Comparison of ENCODE assay signal across 8 cellular contexts in the genomic region with DNA sequence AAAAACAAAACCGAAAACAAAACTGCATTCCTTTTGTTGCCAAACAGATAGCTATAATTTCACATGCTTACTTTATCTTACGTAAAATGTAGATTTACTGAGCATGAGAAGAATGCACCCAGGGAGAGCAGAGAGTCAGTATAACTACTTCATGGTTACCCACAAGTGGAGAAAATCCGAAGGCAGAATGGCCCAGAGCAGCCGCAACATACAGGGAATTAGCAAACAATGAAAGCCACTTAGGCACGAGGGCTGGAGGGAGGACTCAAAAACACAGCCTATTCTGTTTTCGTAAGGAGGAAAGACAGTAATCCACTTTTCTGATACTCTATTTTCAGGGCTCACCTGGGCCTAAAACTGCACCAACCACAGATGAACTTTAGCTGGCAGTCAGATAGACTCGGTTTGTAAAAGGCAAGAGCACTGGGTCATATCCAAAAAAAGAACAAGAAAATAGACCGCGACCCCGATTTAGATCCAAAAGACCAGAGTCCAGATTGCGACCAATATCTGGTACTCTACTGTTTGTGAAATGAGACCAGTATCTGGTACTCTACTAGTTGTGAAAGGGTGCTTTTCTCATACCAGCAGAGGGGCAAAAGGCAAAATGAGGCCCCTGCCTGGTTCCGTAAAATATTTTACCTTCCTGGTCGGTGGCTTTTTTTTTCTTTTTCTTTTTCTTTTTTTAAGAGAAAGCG. TPM values are rescaled to one million over a fixed set of nuclear protein-coding genes. Genes with fewer than 3 reads are reported as not detected.
A peak's percentile ranks its signal among the peaks of the same experiment; 100 is the strongest.
DNase-seq lines count a peak whose midpoint lies in the region; ATAC-seq and TF ChIP-seq lines count a peak whose summit lies in the region.

No MANE protein-coding gene starts in this region.

- H3K4me1 ChIP-seq in heart right ventricle (peaks cover 13 to 77% (median 62%) of the 10 kb centered on the region in 9 donors), right lobe of liver (peaks cover 0 to 23% (median 3%) of the 10 kb centered on the region in 4 donors)

- H3K4me3 Mint-ChIP-seq in type B pancreatic cell: peak overlapping the region; percentile 99

- H3K9me3 ChIP-seq in heart right ventricle (no peaks in the 10 kb centered on the region), right lobe of liver (no peaks in the 10 kb centered on the region)

- peaks cover 35% of the 10 kb centered on the region for H3K4me1 Mint-ChIP-seq in type B pancreatic cell (ENCODE audit: unreplicated experiment)

- intact Hi-C loops in heart right ventricle (cut with DNase I): loop anchor here in 2 of 10 donors (5.0 to 10.0 kb wide), 2 partner anchors 35 to 422 kb away; partner anchors contain the start of gene STN1 (in 1 of the 2)
- intact Hi-C loops in left cardiac atrium (cut with DNase I): loop anchor here in 1 of 2 donors (5.0 kb wide), 1 partner anchor 40 kb away; no protein-coding TSS in a partner anchor
- intact Hi-C loops in right lobe of liver (cut with DNase I): no loop called here

- H3K36me3 ChIP-seq in heart right ventricle: peaks cover 0 to 17% (median 0%) of the 10 kb centered on the region in 9 donors
- no peaks in the 10 kb centered on the region for H3K36me3 ChIP-seq in right lobe of liver

- H3K27me3 Mint-ChIP-seq in type B pancreatic cell: peaks cover 3% of the 10 kb centered on the region

- DNase-seq in heart right ventricle (no peak), left cardiac atrium (no peak), HL-60 (ENCODE audit: low read depth in 1 of 2, low spot score in 1 of 2) (no peak), astrocyte of the hippocampus (ENCODE audit: low read depth, low spot score) (peak; percentile 90), right lobe of liver (peak in 1 of 3 donors; percentile 74), type B pancreatic cell (ENCODE audit: extremely low spot score, unreplicated experiment) (no peak), NCI-H1436 (lab: John Stamatoyannopoulos, UW) (no peak)

- ATAC-seq in heart right ventricle (no peak), left cardiac atrium (no peak), right lobe of liver (peak; percentile 34 to 80 (median 60)), HG02973 (IDR thresholded peaks at IDR 0.05; ENCODE audit: unreplicated experiment) (no peak)

- H3K27me3 ChIP-seq in heart right ventricle (no peaks in the 10 kb centered on the region), HL-60 (ENCODE audit: insufficient read depth, poor library complexity, severe bottlenecking) (no peaks in the 10 kb centered on the region), right lobe of liver (no peaks in the 10 kb centered on the region)

- H3K9me3 Mint-ChIP-seq in type B pancreatic cell: no peaks in the 10 kb centered on the region

- H3K36me3 Mint-ChIP-seq in type B pancreatic cell: no peaks in the 10 kb centered on the region

- H3K27ac Mint-ChIP-seq in type B pancreatic cell: peak overlapping the region; percentile 98

- H3K4me3 ChIP-seq in heart right ventricle (peak overlapping the region; percentile 86 to 98 (median 92)), HL-60 (replicated peaks; ENCODE audit: insufficient read depth, low read length) (peak overlapping the region; percentile 84), right lobe of liver (peak overlapping the region; percentile 72 to 91 (median 87))

- WGBS in heart right ventricle, 2 donors: 3 to 4% methylated on average over 14 of the region's 14 CpGs
- 4% methylated on average over 14 of the region's 14 CpGs for WGBS in right lobe of liver (ENCODE audit: insufficient coverage, low coverage, low lambda C conversion rate, missing lambda C conversion rate)

- H3K27ac ChIP-seq in heart right ventricle (peak overlapping the region; percentile 92 to 100 (median 99)), HL-60 (replicated peaks) (peak overlapping the region; percentile 97), right lobe of liver (peak overlapping the region; percentile 95 to 97 (median 96))

- TF ChIP-seq POLR2A in right lobe of liver (IDR thresholded peaks at IDR 0.05): no peak

- no peak for TF ChIP-seq CTCF in heart right ventricle (IDR thresholded peaks at IDR 0.05)
- TF ChIP-seq CTCF in HL-60 (IDR thresholded peaks at IDR 0.05; ENCODE audit: insufficient read depth, low read length): no peak
- TF ChIP-seq CTCF in right lobe of liver (IDR thresholded peaks at IDR 0.05): no peak
- no peak for TF ChIP-seq CTCF in type B pancreatic cell (conservative IDR thresholded peaks at IDR 0.05)

RNA-seq across cellular contexts. Expression of gene ITPRIP, which starts 1.3 kb away (rescaled TPM):
- total RNA-seq in heart right ventricle (10 to 100 TPM; 18.6 to 87.2 (median 35.9) TPM), left cardiac atrium (10 to 100 TPM; 45.4 to 90.7 TPM), right lobe of liver (1 to 10 TPM; 2.9 to 9.7 (median 7.7) TPM), type B pancreatic cell (ENCODE audit: low replicate concordance) (8.5 and 19.9 TPM in 2 replicates)
- polyA plus RNA-seq in heart right ventricle: 10 to 100 TPM; 17.5 to 41.6 TPM

RNA-seq across cellular contexts. Expression of gene CFAP58, which starts 16.7 kb away (rescaled TPM):
- total RNA-seq in heart right ventricle: 1 to 10 TPM; 1.3 to 5.8 (median 3.0) TPM
- 1 to 10 TPM in 1 of 2 donors, under 1 TPM in 1; 0.58 to 3.6 TPM for polyA plus RNA-seq in heart right ventricle
- total RNA-seq in left cardiac atrium: 1 to 10 TPM; 2.4 to 3.8 TPM
- total RNA-seq in right lobe of liver: 1 to 10 TPM in 1 of 6 experiments, under 1 TPM in 3, not detected in 2; 0.10 to 2.9 (median 0.15) TPM
- 0.24 and 0.34 TPM in 2 replicates for total RNA-seq in type B pancreatic cell (ENCODE audit: low replicate concordance)

Comparison
In these comparisons a context has a peak if more than half of its experiments do, and no peak if none do; other contexts are left out.
1. ATAC-seq: peak in right lobe of liver (4 of 4); none in heart right ventricle (0 of 8), left cardiac atrium (0 of 2) and HG02973 (single experiment).
2. Peak in every context shown above with its lines, with median percentiles within 50 percentile points of each other: H3K27ac ChIP-seq and H3K4me3 ChIP-seq.